1 cellular context compared by ENCODE assay signal in the genomic region with DNA sequence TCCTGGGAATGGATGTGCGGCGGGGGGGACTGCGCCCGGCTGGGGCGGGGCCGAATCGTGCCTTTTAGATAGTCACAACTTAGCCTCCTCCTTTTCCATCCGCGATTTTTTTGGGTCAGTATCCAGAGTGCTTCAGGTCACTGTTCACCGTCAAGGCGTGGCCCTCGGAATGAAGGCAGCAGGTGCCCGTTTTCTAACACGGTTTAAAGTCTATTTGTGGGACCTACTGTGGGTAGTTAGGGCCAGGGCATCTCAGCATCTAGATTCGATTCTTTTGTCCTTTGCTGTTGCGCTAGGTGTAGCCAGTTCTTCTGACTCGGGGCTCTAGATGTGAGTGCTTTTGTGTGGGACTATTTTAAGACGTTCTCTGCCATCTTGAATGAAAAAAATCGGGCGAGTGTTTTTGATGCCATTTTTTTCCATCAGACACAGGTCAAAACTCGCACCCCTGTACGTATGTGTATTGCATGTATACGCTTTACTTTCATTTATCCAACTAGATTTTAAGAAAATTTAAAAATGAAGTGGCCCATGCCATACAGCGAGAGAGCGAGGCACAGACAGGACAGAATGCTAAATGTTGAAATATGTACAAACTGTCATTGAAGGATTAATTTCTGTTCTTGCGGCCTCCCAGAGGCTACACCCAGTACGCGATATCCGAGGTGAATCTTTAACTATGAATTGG.
A peak's percentile ranks its signal among the peaks of the same experiment; 100 is the strongest.
TF ChIP-seq lines count a peak whose summit lies in the region.

No MANE protein-coding gene starts in this region.

TF ChIP-seq in K562, 482 proteins besides CTCF, POLR2A, EP300 and RAD21 (continued from another document and continues in another):
- TF ChIP-seq, protein P1, sequence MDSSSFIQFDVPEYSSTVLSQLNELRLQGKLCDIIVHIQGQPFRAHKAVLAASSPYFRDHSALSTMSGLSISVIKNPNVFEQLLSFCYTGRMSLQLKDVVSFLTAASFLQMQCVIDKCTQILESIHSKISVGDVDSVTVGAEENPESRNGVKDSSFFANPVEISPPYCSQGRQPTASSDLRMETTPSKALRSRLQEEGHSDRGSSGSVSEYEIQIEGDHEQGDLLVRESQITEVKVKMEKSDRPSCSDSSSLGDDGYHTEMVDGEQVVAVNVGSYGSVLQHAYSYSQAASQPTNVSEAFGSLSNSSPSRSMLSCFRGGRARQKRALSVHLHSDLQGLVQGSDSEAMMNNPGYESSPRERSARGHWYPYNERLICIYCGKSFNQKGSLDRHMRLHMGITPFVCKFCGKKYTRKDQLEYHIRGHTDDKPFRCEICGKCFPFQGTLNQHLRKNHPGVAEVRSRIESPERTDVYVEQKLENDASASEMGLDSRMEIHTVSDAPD (CRISPR knock-in tag; IDR thresholded peaks at IDR 0.05): no peak
- TF ChIP-seq CEBPG (CRISPR knock-in tag; IDR thresholded peaks at IDR 0.05) (no peak), CEBPG (tag; conservative IDR thresholded peaks at IDR 0.05 in 1 of 2, IDR thresholded peaks at IDR 0.05 in 1 of 2) (no peak), BCLAF1 (IDR thresholded peaks at IDR 0.05; ENCODE audit: borderline replicate concordance in 1 of 2, control insufficient read depth in 1 of 2, low read depth in 2 of 2, low read length in 1 of 2) (no peak), SREBF1 (IDR thresholded peaks at IDR 0.05; ENCODE audit: borderline replicate concordance, low read depth, low read length) (no peak), SMARCB1 (IDR thresholded peaks at IDR 0.05; ENCODE audit: insufficient read length, low read depth) (no peak), ZNF347 (CRISPR knock-in tag; IDR thresholded peaks at IDR 0.05; ENCODE audit: low read depth) (no peak), HNRNPLL (IDR thresholded peaks at IDR 0.05; ENCODE audit: low read depth, low read length, poor library complexity, severe bottlenecking) (no peak), ZKSCAN1 (IDR thresholded peaks at IDR 0.05; ENCODE audit: low read depth, low read length) (0 out of 2 replicates have a peak, but pooled peaks have one; percentile 68), ZFPM2 (CRISPR knock-in tag; IDR thresholded peaks at IDR 0.05) (no peak), RBM14 (IDR thresholded peaks at IDR 0.05; ENCODE audit: borderline replicate concordance, insufficient read depth, low read depth, low read length) (no peak), ZBED1 (IDR thresholded peaks at IDR 0.05) (no peak), MITF (IDR thresholded peaks at IDR 0.05) (no peak), RAD51 (IDR thresholded peaks at IDR 0.05; ENCODE audit: borderline replicate concordance, low read depth) (no peak), AFF4 (CRISPR knock-in tag; IDR thresholded peaks at IDR 0.05) (0 out of 2 replicates have a peak, but pooled peaks have one; percentile 9), PKNOX1 (IDR thresholded peaks at IDR 0.05) (no peak), STAT5B (CRISPR knock-in tag; IDR thresholded peaks at IDR 0.05) (no peak), CTBP1 (IDR thresholded peaks at IDR 0.05; ENCODE audit: borderline replicate concordance) (peak; percentile 5; the same call in 1 of the 2 replicates), ZNF277 (CRISPR knock-in tag; IDR thresholded peaks at IDR 0.05; ENCODE audit: borderline replicate concordance) (no peak), ADNP (tag; IDR thresholded peaks at IDR 0.05) (no peak), LCOR (CRISPR knock-in tag; IDR thresholded peaks at IDR 0.05) (peak; percentile 73; the same call in 1 of the 2 replicates), ZNF696 (CRISPR knock-in tag; conservative IDR thresholded peaks at IDR 0.05) (no peak), PRMT5 (CRISPR knock-in tag; IDR thresholded peaks at IDR 0.05) (no peak), MAFF (IDR thresholded peaks at IDR 0.05; ENCODE audit: low read length) (no peak), ARNT (IDR thresholded peaks at IDR 0.05) (0 out of 4 replicates have a peak, but pooled peaks of 1 of the 2 experiments have one; percentile 20), PHF8 (IDR thresholded peaks at IDR 0.05; ENCODE audit: borderline replicate concordance, low read length) (no peak), CHD4 (IDR thresholded peaks at IDR 0.05; ENCODE audit: insufficient read depth, insufficient replicate concordance, low read depth, low read length, poor library complexity, severe bottlenecking) (no peak), NONO (IDR thresholded peaks at IDR 0.05; ENCODE audit: low read depth in 2 of 2, low read length in 1 of 2) (no peak), ZNF764 (CRISPR knock-in tag; IDR thresholded peaks at IDR 0.05; ENCODE audit: low read depth) (no peak), ZNF384 (IDR thresholded peaks at IDR 0.05; ENCODE audit: low read depth, low read length) (no peak), MYNN (IDR thresholded peaks at IDR 0.05) (no peak), MYNN (CRISPR knock-in tag; IDR thresholded peaks at IDR 0.05) (no peak), ZNF740 (CRISPR knock-in tag; IDR thresholded peaks at IDR 0.05) (no peak), ZNF740 (tag; IDR thresholded peaks at IDR 0.05) (peak in 1 of 2 experiments; percentile 29; a peak in 1 of 4 replicates), POLR2B (IDR thresholded peaks at IDR 0.05; ENCODE audit: low read depth, partially characterized antibody) (no peak), NFE2L1 (tag; IDR thresholded peaks at IDR 0.05; ENCODE audit: borderline replicate concordance, low read depth) (no peak), RUNX1 (IDR thresholded peaks at IDR 0.05; ENCODE audit: low read depth) (no peak), HCFC1 (IDR thresholded peaks at IDR 0.05; ENCODE audit: low read depth, low read length) (0 out of 2 replicates have a peak, but pooled peaks have one; percentile 6), KDM4B (IDR thresholded peaks at IDR 0.05; ENCODE audit: borderline replicate concordance in 2 of 2, low read depth in 1 of 2) (no peak), SMC3 (conservative IDR thresholded peaks at IDR 0.05; ENCODE audit: insufficient read depth, low read depth, low read length) (no peak), GABPB2 (CRISPR knock-in tag; conservative IDR thresholded peaks at IDR 0.05) (no peak), JUND (IDR thresholded peaks at IDR 0.05; ENCODE audit: borderline replicate concordance, low read depth, low read length) (no peak), JUND (tag; IDR thresholded peaks at IDR 0.05; ENCODE audit: borderline replicate concordance, low read depth, low read length) (no peak; the same call in 2 of the 3 replicates)
- TF ChIP-seq, protein P2, sequence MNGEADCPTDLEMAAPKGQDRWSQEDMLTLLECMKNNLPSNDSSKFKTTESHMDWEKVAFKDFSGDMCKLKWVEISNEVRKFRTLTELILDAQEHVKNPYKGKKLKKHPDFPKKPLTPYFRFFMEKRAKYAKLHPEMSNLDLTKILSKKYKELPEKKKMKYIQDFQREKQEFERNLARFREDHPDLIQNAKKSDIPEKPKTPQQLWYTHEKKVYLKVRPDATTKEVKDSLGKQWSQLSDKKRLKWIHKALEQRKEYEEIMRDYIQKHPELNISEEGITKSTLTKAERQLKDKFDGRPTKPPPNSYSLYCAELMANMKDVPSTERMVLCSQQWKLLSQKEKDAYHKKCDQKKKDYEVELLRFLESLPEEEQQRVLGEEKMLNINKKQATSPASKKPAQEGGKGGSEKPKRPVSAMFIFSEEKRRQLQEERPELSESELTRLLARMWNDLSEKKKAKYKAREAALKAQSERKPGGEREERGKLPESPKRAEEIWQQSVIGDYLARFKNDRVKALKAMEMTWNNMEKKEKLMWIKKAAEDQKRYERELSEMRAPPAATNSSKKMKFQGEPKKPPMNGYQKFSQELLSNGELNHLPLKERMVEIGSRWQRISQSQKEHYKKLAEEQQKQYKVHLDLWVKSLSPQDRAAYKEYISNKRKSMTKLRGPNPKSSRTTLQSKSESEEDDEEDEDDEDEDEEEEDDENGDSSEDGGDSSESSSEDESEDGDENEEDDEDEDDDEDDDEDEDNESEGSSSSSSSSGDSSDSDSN (IDR thresholded peaks at IDR 0.05; ENCODE audit: borderline replicate concordance in 1 of 2, low read depth in 2 of 2, low read length in 2 of 2): 0 out of 4 replicates have a peak, but pooled peaks of 1 of the 2 experiments have one; percentile 41
- TF ChIP-seq, protein P3, sequence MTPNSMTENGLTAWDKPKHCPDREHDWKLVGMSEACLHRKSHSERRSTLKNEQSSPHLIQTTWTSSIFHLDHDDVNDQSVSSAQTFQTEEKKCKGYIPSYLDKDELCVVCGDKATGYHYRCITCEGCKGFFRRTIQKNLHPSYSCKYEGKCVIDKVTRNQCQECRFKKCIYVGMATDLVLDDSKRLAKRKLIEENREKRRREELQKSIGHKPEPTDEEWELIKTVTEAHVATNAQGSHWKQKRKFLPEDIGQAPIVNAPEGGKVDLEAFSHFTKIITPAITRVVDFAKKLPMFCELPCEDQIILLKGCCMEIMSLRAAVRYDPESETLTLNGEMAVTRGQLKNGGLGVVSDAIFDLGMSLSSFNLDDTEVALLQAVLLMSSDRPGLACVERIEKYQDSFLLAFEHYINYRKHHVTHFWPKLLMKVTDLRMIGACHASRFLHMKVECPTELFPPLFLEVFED (CRISPR knock-in tag; conservative IDR thresholded peaks at IDR 0.05): no peak
